ENCODE assay signal across 12 cellular contexts in genomic region chr5:133273661-133274596, GRCh38.
DNase-seq lines count a peak whose midpoint lies in the region; ATAC-seq and TF ChIP-seq lines count a peak whose summit lies in the region.
"Had no signal": no experiment of that assay in that cellular context is flagged by ENCODE, and none has a peak within 500 bp of the region (broad histone marks: within the 10 kb centered on the region; RNA-seq: fewer than 3 reads in every experiment).

No MANE protein-coding gene starts in this region.

- no peaks in the 10 kb centered on the region for H3K9me3 ChIP-seq in mesenchymal stem cell (ENCODE audit: control insufficient read depth, low read length)
- H3K9me3 ChIP-seq: body of pancreas, vagina had no signal

- no peaks in the 10 kb centered on the region for H3K79me1 ChIP-seq in mesenchymal stem cell (replicated peaks; ENCODE audit: low read length, poor library complexity, severe bottlenecking)

- no peak overlapping the region for H3K4ac ChIP-seq in mesenchymal stem cell (ENCODE audit: low read depth in 1 of 2, low read length in 2 of 2)

- ATAC-seq in HG03039 (IDR thresholded peaks at IDR 0.05; ENCODE audit: unreplicated experiment) = no peak
- ATAC-seq: body of pancreas had no signal

- DNase-seq in AG10803 (ENCODE audit: low read depth) = peak; percentile 13
- peak; percentile 83 for DNase-seq in HT1080 (ENCODE audit: low read depth)
- peak; percentile 42 to 57 for DNase-seq in cardiac fibroblast (ENCODE audit: low read depth in 2 of 2)
- DNase-seq in mesenchymal stem cell = peak; percentile 21
- DNase-seq in activated T-cell treated with anti-CD3 and anti-CD28 coated beads, Interleukin-2, amount 50 U/mL, for 48 hours = no peak
- DNase-seq in mucosa of gallbladder (ENCODE audit: low spot score) = no peak
- no peak for DNase-seq in KBM-7
- DNase-seq: activated CD4-positive, alpha-beta T cell treated with anti-CD3 and anti-CD28 coated beads, Interleukin-2, amount 50 U/mL, for 1 hour; body of pancreas; stimulated activated CD4-positive, alpha-beta T cell treated with anti-CD3 and anti-CD28 coated beads, Interleukin-2, amount 100 ng/mL, for 24 hours had no signal

- H3K4me2 ChIP-seq in mesenchymal stem cell (ENCODE audit: low read length, poor library complexity, severe bottlenecking) = no peak overlapping the region

- H3K4me1 ChIP-seq in mesenchymal stem cell (ENCODE audit: control insufficient read depth, insufficient read depth, low read depth, low read length) = peaks cover 8% of the 10 kb centered on the region
- H3K4me1 ChIP-seq: body of pancreas, vagina had no signal

- in situ Hi-C loops in KBM-7 (cut with MboI; ENCODE audit: low pct_unique_long_range_greater_than_20kb, low sequenced_read_pairs) = no loop called here

- TF ChIP-seq CTCF in AG10803 (conservative IDR thresholded peaks at IDR 0.05; ENCODE audit: low read length) (no peak), cardiac fibroblast (IDR thresholded peaks at IDR 0.05; ENCODE audit: low read depth, low read length) (peak; percentile 1)

- no peaks in the 10 kb centered on the region for H3K36me3 ChIP-seq in mesenchymal stem cell (ENCODE audit: control insufficient read depth in 1 of 2, insufficient read depth in 2 of 2, low read depth in 1 of 2, low read length in 2 of 2)
- H3K36me3 ChIP-seq: vagina had no signal

- no peak overlapping the region for H3K14ac ChIP-seq in mesenchymal stem cell (ENCODE audit: low read length in 2 of 2)

- no peak overlapping the region for H3K18ac ChIP-seq in mesenchymal stem cell (ENCODE audit: low read depth in 1 of 2, low read length in 2 of 2)

- peaks cover 6 to 46% of the 10 kb centered on the region in 2 experiments for H3K27me3 ChIP-seq in mesenchymal stem cell (ENCODE audit: control insufficient read depth in 1 of 2, insufficient read depth in 1 of 2, low read length in 2 of 2)
- H3K27me3 ChIP-seq: body of pancreas, vagina had no signal

- H2AFZ ChIP-seq in mesenchymal stem cell (ENCODE audit: low read depth, low read length) = no peak overlapping the region

- no peak overlapping the region for H3K27ac ChIP-seq in mesenchymal stem cell (ENCODE audit: low read length, poor library complexity, severe bottlenecking)
- H3K27ac ChIP-seq: body of pancreas, vagina had no signal

- H4K91ac ChIP-seq in mesenchymal stem cell (ENCODE audit: low read length) = no peak overlapping the region

- no peak overlapping the region for H2BK15ac ChIP-seq in mesenchymal stem cell (ENCODE audit: low read depth, poor library complexity, severe bottlenecking)

- H2AK5ac ChIP-seq in mesenchymal stem cell (ENCODE audit: low read length, severe bottlenecking) = no peak overlapping the region

- H2BK120ac ChIP-seq in mesenchymal stem cell (ENCODE audit: low read depth, low read length) = no peak overlapping the region

- H4K8ac ChIP-seq in mesenchymal stem cell (ENCODE audit: low read length) = no peak overlapping the region

- H2BK5ac ChIP-seq in mesenchymal stem cell (ENCODE audit: low read depth, low read length, poor library complexity, severe bottlenecking) = no peak overlapping the region

- no peak overlapping the region for H3K4me3 ChIP-seq in AG10803 (ENCODE audit: low read length)
- no peak overlapping the region for H3K4me3 ChIP-seq in cardiac fibroblast (replicated peaks in 1 of 2; ENCODE audit: low read depth in 2 of 2, low read length in 2 of 2)
- no peak overlapping the region for H3K4me3 ChIP-seq in mesenchymal stem cell (ENCODE audit: insufficient read depth in 1 of 2, low read depth in 1 of 2, low read length in 2 of 2)
- H3K4me3 ChIP-seq: body of pancreas, vagina had no signal

- no peak overlapping the region for H2BK12ac ChIP-seq in mesenchymal stem cell (ENCODE audit: low read length in 2 of 2)

- no peak overlapping the region for H3K9ac ChIP-seq in mesenchymal stem cell (ENCODE audit: low read length)

- H3K23ac ChIP-seq in mesenchymal stem cell (ENCODE audit: low read length in 2 of 2) = no peak overlapping the region

- 57% methylated on average over 8 of the region's 8 CpGs for WGBS in mesenchymal stem cell

Comparison
In these comparisons a context has a peak if more than half of its experiments do, and no peak if none do; other contexts are left out.
1. DNase-seq: peak in AG10803 (single experiment), HT1080 (single experiment), cardiac fibroblast (2 of 2) and mesenchymal stem cell (single experiment); none in activated T-cell treated with anti-CD3 and anti-CD28 coated beads, Interleukin-2, amount 50 U/mL, for 48 hours (0 of 2), mucosa of gallbladder (single experiment) and KBM-7 (single experiment).